ENCODE assay signal across 21 cellular contexts in the genomic region with DNA sequence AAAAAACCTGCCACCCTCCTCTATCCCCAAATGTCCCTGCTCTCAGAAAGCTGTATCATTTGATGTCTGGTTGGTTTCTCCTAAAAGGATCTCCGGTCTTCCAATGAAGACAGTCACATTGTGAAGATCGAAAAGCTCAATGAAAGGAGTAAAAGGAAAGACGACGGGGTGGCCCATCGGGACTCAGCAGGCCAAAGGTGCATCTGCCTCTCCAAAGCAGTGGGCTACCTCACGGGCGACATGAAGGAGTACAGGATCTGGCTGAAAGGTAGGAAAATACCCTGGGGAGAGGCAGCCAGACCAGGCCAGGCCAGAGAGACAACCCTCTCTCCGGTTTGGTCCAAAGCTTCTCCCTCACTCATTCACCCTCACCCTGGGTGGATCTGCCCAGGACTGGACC. TPM values are rescaled to one million over a fixed set of nuclear protein-coding genes. Genes with fewer than 3 reads are reported as not detected.
"Had no signal": no experiment of that assay in that cellular context is flagged by ENCODE, and none has a peak within 500 bp of the region (broad histone marks: within the 10 kb centered on the region; RNA-seq: fewer than 3 reads in every experiment).

No MANE protein-coding gene starts in this region.

- H3K36me3 Mint-ChIP-seq: activated naive CD8-positive, alpha-beta T cell; naive B cell had no signal

- H3K4me3 ChIP-seq: cardiac muscle cell, dorsolateral prefrontal cortex, left lung, smooth muscle cell, testis had no signal

- DNase-seq: activated CD4-positive, alpha-beta T cell treated with anti-CD3 and anti-CD28 coated beads, Interleukin-2, amount 50 U/mL, for 1 hour; activated CD8-positive, alpha-beta memory T cell treated with anti-CD3 and anti-CD28 coated beads for 24 hours; activated gamma-delta T cell; amniotic stem cell; dorsolateral prefrontal cortex; erythroblast; left lung; naive B cell; stimulated activated CD4-positive, alpha-beta T cell treated with anti-CD3 and anti-CD28 coated beads, Interleukin-4, amount 100 ng/mL, for 1 hour; stimulated activated naive CD8-positive, alpha-beta T cell treated with anti-CD3 and anti-CD28 coated beads, Interleukin-15, amount 100 ng/mL, for 72 hours; testis had no signal

- H3K36me3 ChIP-seq: cardiac muscle cell, left lung, neutrophil had no signal

- H3K4me1 ChIP-seq: testis had no signal

- H3K4me2 ChIP-seq: smooth muscle cell had no signal

- H3K27ac ChIP-seq: cardiac muscle cell, dorsolateral prefrontal cortex, left lung, neutrophil, testis had no signal

- H3K27me3 ChIP-seq: cardiac muscle cell, dorsolateral prefrontal cortex, left lung, neutrophil, testis had no signal

- H3K4me3 Mint-ChIP-seq: activated naive CD8-positive, alpha-beta T cell; stimulated activated naive CD8-positive, alpha-beta T cell treated with anti-CD3 and anti-CD28 coated beads, Interleukin-15, amount 100 ng/mL, for 72 hours had no signal

- ATAC-seq: activated CD4-positive, CD25-positive, alpha-beta regulatory T cell treated with anti-CD3 and anti-CD28 coated beads, Interleukin-2, amount 50 U/mL, for 24 hours; sciatic nerve; stimulated activated naive CD8-positive, alpha-beta T cell treated with anti-CD3 and anti-CD28 coated beads, Interleukin-15, amount 100 ng/mL, for 72 hours had no signal

- H3K9me3 ChIP-seq: left lung, neutrophil, testis had no signal

- H3K9me3 Mint-ChIP-seq: naive B cell; stimulated activated naive CD8-positive, alpha-beta T cell treated with anti-CD3 and anti-CD28 coated beads, Interleukin-15, amount 100 ng/mL, for 72 hours had no signal

- H3K27ac Mint-ChIP-seq: activated naive CD8-positive, alpha-beta T cell; naive B cell; stimulated activated naive CD8-positive, alpha-beta T cell treated with anti-CD3 and anti-CD28 coated beads, Interleukin-15, amount 100 ng/mL, for 72 hours had no signal

- H3K4me1 Mint-ChIP-seq: naive B cell had no signal

RNA-seq across cellular contexts. Expression of a gene that starts 10.3 kb away (rescaled TPM):
- total RNA-seq: cardiac muscle cell, frontal cortex, kidney epithelial cell, lung microvascular endothelial cell, mononuclear cell had no signal
